1 cellular context compared by ENCODE assay signal in genomic region chr6:158666637-158667359, GRCh38.
TF ChIP-seq lines count a peak whose summit lies in the region.

No MANE protein-coding gene starts in this region.

TF ChIP-seq in GM12878, 131 proteins besides CTCF, POLR2A, EP300 and RAD21 (continued from another document):
- TF ChIP-seq, protein P1, sequence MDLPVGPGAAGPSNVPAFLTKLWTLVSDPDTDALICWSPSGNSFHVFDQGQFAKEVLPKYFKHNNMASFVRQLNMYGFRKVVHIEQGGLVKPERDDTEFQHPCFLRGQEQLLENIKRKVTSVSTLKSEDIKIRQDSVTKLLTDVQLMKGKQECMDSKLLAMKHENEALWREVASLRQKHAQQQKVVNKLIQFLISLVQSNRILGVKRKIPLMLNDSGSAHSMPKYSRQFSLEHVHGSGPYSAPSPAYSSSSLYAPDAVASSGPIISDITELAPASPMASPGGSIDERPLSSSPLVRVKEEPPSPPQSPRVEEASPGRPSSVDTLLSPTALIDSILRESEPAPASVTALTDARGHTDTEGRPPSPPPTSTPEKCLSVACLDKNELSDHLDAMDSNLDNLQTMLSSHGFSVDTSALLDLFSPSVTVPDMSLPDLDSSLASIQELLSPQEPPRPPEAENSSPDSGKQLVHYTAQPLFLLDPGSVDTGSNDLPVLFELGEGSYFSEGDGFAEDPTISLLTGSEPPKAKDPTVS (IDR thresholded peaks at IDR 0.05; ENCODE audit: low read depth, low read length): no peak
- TF ChIP-seq CREM (IDR thresholded peaks at IDR 0.05; ENCODE audit: low read depth): no peak
- TF ChIP-seq, protein P2, sequence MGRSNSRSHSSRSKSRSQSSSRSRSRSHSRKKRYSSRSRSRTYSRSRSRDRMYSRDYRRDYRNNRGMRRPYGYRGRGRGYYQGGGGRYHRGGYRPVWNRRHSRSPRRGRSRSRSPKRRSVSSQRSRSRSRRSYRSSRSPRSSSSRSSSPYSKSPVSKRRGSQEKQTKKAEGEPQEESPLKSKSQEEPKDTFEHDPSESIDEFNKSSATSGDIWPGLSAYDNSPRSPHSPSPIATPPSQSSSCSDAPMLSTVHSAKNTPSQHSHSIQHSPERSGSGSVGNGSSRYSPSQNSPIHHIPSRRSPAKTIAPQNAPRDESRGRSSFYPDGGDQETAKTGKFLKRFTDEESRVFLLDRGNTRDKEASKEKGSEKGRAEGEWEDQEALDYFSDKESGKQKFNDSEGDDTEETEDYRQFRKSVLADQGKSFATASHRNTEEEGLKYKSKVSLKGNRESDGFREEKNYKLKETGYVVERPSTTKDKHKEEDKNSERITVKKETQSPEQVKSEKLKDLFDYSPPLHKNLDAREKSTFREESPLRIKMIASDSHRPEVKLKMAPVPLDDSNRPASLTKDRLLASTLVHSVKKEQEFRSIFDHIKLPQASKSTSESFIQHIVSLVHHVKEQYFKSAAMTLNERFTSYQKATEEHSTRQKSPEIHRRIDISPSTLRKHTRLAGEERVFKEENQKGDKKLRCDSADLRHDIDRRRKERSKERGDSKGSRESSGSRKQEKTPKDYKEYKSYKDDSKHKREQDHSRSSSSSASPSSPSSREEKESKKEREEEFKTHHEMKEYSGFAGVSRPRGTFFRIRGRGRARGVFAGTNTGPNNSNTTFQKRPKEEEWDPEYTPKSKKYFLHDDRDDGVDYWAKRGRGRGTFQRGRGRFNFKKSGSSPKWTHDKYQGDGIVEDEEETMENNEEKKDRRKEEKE (IDR thresholded peaks at IDR 0.05): no peak
- TF ChIP-seq BCL3 (IDR thresholded peaks at IDR 0.05; ENCODE audit: borderline replicate concordance, insufficient read depth, low read depth, low read length, poor library complexity, severe bottlenecking): peak; percentile 54
- TF ChIP-seq SUZ12 (IDR thresholded peaks at IDR 0.05; ENCODE audit: unreplicated experiment): no peak
- 0 out of 2 replicates have a peak, but pooled peaks have one; percentile 25 for TF ChIP-seq TCF3 (IDR thresholded peaks at IDR 0.05; ENCODE audit: borderline replicate concordance, insufficient read depth, low read depth, low read length)
- TF ChIP-seq, protein P3, sequence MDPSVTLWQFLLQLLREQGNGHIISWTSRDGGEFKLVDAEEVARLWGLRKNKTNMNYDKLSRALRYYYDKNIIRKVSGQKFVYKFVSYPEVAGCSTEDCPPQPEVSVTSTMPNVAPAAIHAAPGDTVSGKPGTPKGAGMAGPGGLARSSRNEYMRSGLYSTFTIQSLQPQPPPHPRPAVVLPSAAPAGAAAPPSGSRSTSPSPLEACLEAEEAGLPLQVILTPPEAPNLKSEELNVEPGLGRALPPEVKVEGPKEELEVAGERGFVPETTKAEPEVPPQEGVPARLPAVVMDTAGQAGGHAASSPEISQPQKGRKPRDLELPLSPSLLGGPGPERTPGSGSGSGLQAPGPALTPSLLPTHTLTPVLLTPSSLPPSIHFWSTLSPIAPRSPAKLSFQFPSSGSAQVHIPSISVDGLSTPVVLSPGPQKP (IDR thresholded peaks at IDR 0.05; ENCODE audit: low read depth, low read length): no peak
- 0 out of 2 replicates have a peak, but pooled peaks have one; percentile 13 for TF ChIP-seq IKZF1 (conservative IDR thresholded peaks at IDR 0.05)
- TF ChIP-seq CBFB (IDR thresholded peaks at IDR 0.05; ENCODE audit: low read depth): no peak
- TF ChIP-seq MYC (IDR thresholded peaks at IDR 0.05; ENCODE audit: insufficient read depth, insufficient read length, insufficient replicate concordance, low read length, severe bottlenecking): no peak
- TF ChIP-seq MTA2 (IDR thresholded peaks at IDR 0.05; ENCODE audit: low read depth): peak; percentile 15; the same call in 1 of the 2 replicates
- no peak for TF ChIP-seq MYB (IDR thresholded peaks at IDR 0.05; ENCODE audit: borderline replicate concordance, low read depth, low read length)
- no peak for TF ChIP-seq POLR2AphosphoS2 (IDR thresholded peaks at IDR 0.05; ENCODE audit: low read depth, low read length)
- TF ChIP-seq MTA3 (IDR thresholded peaks at IDR 0.05; ENCODE audit: borderline replicate concordance, low read length): no peak
- no peak for TF ChIP-seq SMAD5 (IDR thresholded peaks at IDR 0.05; ENCODE audit: low read depth)
- no peak for TF ChIP-seq RBBP5 (conservative IDR thresholded peaks at IDR 0.05)
- TF ChIP-seq, protein P4, sequence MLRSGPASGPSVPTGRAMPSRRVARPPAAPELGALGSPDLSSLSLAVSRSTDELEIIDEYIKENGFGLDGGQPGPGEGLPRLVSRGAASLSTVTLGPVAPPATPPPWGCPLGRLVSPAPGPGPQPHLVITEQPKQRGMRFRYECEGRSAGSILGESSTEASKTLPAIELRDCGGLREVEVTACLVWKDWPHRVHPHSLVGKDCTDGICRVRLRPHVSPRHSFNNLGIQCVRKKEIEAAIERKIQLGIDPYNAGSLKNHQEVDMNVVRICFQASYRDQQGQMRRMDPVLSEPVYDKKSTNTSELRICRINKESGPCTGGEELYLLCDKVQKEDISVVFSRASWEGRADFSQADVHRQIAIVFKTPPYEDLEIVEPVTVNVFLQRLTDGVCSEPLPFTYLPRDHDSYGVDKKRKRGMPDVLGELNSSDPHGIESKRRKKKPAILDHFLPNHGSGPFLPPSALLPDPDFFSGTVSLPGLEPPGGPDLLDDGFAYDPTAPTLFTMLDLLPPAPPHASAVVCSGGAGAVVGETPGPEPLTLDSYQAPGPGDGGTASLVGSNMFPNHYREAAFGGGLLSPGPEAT (IDR thresholded peaks at IDR 0.05; ENCODE audit: low read depth): no peak
- no peak for TF ChIP-seq ETV6 (conservative IDR thresholded peaks at IDR 0.05 in 1 of 2, IDR thresholded peaks at IDR 0.05 in 1 of 2; ENCODE audit: borderline replicate concordance in 1 of 2, low read depth in 1 of 2)
- TF ChIP-seq BCL11A (IDR thresholded peaks at IDR 0.05; ENCODE audit: low read depth, low read length): no peak
- peak; percentile 31; the same call in 1 of the 2 replicates for TF ChIP-seq RUNX3 (IDR thresholded peaks at IDR 0.05; ENCODE audit: low read length)
- 0 out of 2 replicates have a peak, but pooled peaks have one; percentile 17 for TF ChIP-seq NFIC (IDR thresholded peaks at IDR 0.05; ENCODE audit: low read depth, low read length)
- TF ChIP-seq CHD1 (IDR thresholded peaks at IDR 0.05; ENCODE audit: low read depth, low read length): no peak
